Comparison of ENCODE assay signal across 1 cellular context in the genomic region with DNA sequence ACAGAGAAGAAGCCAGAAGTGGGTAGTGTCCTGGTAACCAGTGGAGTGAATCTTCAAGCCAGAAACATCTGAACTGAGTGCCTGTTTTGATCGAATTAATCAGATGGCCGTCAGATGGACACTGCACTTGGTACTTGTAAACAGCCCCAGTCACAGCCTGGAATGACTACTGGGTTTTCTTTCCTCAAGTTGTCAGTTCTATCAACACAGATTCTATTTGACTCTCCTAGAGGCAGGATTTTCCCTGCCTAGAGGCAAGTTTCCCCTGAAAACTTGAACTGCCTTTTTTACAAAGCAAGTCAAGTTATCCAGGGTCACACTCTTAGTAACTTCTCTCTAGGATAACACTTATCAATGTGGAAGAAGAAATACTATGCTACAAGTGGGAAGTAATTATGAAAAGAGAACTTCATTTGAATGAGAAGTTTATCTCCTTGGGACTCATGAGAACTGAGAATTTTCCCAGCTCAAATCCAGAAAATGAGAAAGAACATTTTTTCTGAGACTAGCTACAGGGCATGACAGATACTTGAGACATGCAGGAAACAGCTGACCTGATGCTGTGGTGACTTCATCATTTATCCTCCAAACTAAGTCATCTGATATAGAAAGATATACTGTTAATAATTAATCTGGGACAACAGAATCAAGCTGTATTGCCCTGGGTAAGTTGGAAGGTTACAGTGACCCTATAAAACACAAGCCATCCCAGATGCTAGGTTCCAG.
A peak's percentile ranks its signal among the peaks of the same experiment; 100 is the strongest.
TF ChIP-seq lines count a peak whose summit lies in the region.

No MANE protein-coding gene starts in this region.

TF ChIP-seq in IMR-90, 13 proteins besides CTCF, POLR2A, EP300 and RAD21:
- TF ChIP-seq, protein P1, sequence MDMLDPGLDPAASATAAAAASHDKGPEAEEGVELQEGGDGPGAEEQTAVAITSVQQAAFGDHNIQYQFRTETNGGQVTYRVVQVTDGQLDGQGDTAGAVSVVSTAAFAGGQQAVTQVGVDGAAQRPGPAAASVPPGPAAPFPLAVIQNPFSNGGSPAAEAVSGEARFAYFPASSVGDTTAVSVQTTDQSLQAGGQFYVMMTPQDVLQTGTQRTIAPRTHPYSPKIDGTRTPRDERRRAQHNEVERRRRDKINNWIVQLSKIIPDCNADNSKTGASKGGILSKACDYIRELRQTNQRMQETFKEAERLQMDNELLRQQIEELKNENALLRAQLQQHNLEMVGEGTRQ (IDR thresholded peaks at IDR 0.05; ENCODE audit: low read depth, low read length), result peak; percentile 69
- TF ChIP-seq CHD1 (IDR thresholded peaks at IDR 0.05; ENCODE audit: low read depth, low read length) (no peak), MXI1 (IDR thresholded peaks at IDR 0.05; ENCODE audit: borderline replicate concordance, low read depth, low read length) (no peak), CEBPB (IDR thresholded peaks at IDR 0.05; ENCODE audit: low read depth, low read length) (no peak)
